ENCODE assay signal across 30 cellular contexts in genomic region chr4:8590546-8590880, GRCh38. TPM values are rescaled to one million over a fixed set of nuclear protein-coding genes. Genes with fewer than 3 reads are reported as not detected.
A peak's percentile ranks its signal among the peaks of the same experiment; 100 is the strongest.
DNase-seq lines count a peak whose midpoint lies in the region; ATAC-seq and TF ChIP-seq lines count a peak whose summit lies in the region.
"Had no signal": no experiment of that assay in that cellular context is flagged by ENCODE, and none has a peak within 500 bp of the region (broad histone marks: within the 10 kb centered on the region; RNA-seq: fewer than 3 reads in every experiment).

No MANE protein-coding gene starts in this region.

- H3K4me3 ChIP-seq in heart right ventricle: no peak overlapping the region
- H3K4me3 ChIP-seq in neuronal stem cell (ENCODE audit: low read length in 2 of 2): no peak overlapping the region
- no peak overlapping the region for H3K4me3 ChIP-seq in WERI-Rb-1 (ENCODE audit: low read depth, low read length)

- H2BK5ac ChIP-seq in neuronal stem cell (ENCODE audit: low read length): peak overlapping the region; percentile 11

- H3K4me1 Mint-ChIP-seq in glutamatergic neuron (ENCODE audit: low read depth, unreplicated experiment): peaks cover 16% of the 10 kb centered on the region
- peaks cover 9% of the 10 kb centered on the region for H3K4me1 Mint-ChIP-seq in stimulated activated effector memory CD8-positive, alpha-beta T cell treated with anti-CD3 and anti-CD28 coated beads, Interleukin-12 subunit alpha, Interleukin-12 subunit beta, amount 100 ng/mL, for 72 hours
- H3K4me1 Mint-ChIP-seq: CD14-positive monocyte; CD8-positive, alpha-beta memory T cell had no signal

- peaks cover 15 to 89% (median 82%) of the 10 kb centered on the region in 7 donors for H3K27me3 ChIP-seq in heart right ventricle
- peaks cover 0 to 65% (median 13%) of the 10 kb centered on the region in 3 experiments for H3K27me3 ChIP-seq in neuronal stem cell (ENCODE audit: control insufficient read depth in 3 of 3, insufficient read depth in 3 of 3, low read depth in 1 of 3, low read length in 3 of 3)
- H3K27me3 ChIP-seq in WERI-Rb-1 (ENCODE audit: insufficient read depth, low read depth, severe bottlenecking): peaks cover 25% of the 10 kb centered on the region

- WGBS in heart right ventricle, 2 donors: 77 to 83% methylated on average over 5 of the region's 5 CpGs
- WGBS in neuronal stem cell (ENCODE audit: extremely low coverage in 2 of 2, insufficient read length in 2 of 2, insufficient replicate concordance in 1 of 2), 2 donors: no CpG with 5 or more reads among the region's 5 CpGs

- no peaks in the 10 kb centered on the region for H3K79me1 ChIP-seq in neuronal stem cell (ENCODE audit: low read depth, low read length)

- H3K36me3 ChIP-seq in heart right ventricle: no peaks in the 10 kb centered on the region
- H3K36me3 ChIP-seq in neuronal stem cell (replicated peaks in 1 of 2; ENCODE audit: control insufficient read depth in 2 of 2, insufficient read depth in 2 of 2, low read length in 2 of 2): no peaks in the 10 kb centered on the region
- no peaks in the 10 kb centered on the region for H3K36me3 ChIP-seq in WERI-Rb-1
- H3K36me3 ChIP-seq: BE2C had no signal

- no peaks in the 10 kb centered on the region for H3K36me3 Mint-ChIP-seq in glutamatergic neuron (ENCODE audit: unreplicated experiment)
- no peaks in the 10 kb centered on the region for H3K36me3 Mint-ChIP-seq in stimulated activated effector memory CD8-positive, alpha-beta T cell treated with anti-CD3 and anti-CD28 coated beads, Interleukin-12 subunit alpha, Interleukin-12 subunit beta, amount 100 ng/mL, for 72 hours
- H3K36me3 Mint-ChIP-seq: CD14-positive monocyte; CD8-positive, alpha-beta memory T cell had no signal

- peak overlapping the region; percentile 59 for H2AK5ac ChIP-seq in neuronal stem cell (ENCODE audit: low read depth, low read length)

- H2BK120ac ChIP-seq in neuronal stem cell (ENCODE audit: low read depth, low read length): peak overlapping the region; percentile 82

- H4K8ac ChIP-seq in neuronal stem cell (ENCODE audit: low read depth, low read length): peak overlapping the region; percentile 52

- no peak overlapping the region for H3K9ac ChIP-seq in neuronal stem cell (ENCODE audit: low read depth, low read length, poor library complexity)
- H3K9ac ChIP-seq: SK-N-SH had no signal

- H3K4me1 ChIP-seq in heart right ventricle (peaks cover 0 to 12% (median 0%) of the 10 kb centered on the region in 9 donors), neuronal stem cell (ENCODE audit: control insufficient read depth in 2 of 2, insufficient read depth in 1 of 2, low read depth in 1 of 2, low read length in 2 of 2) (peaks cover 0 to 34% of the 10 kb centered on the region in 2 donors)
- H3K4me1 ChIP-seq: BE2C had no signal

- peak overlapping the region; percentile 79 for H3K14ac ChIP-seq in neuronal stem cell (ENCODE audit: low read length)

- H3K9me3 ChIP-seq in heart right ventricle (no peaks in the 10 kb centered on the region), neuronal stem cell (replicated peaks in 1 of 2; ENCODE audit: control insufficient read depth in 2 of 2, insufficient read depth in 1 of 2, low read depth in 1 of 2, low read length in 2 of 2) (peaks cover 0 to 2% of the 10 kb centered on the region in 2 donors), WERI-Rb-1 (ENCODE audit: severe bottlenecking) (no peaks in the 10 kb centered on the region)
- H3K9me3 ChIP-seq: BE2C, SK-N-SH had no signal

- H3K9me3 Mint-ChIP-seq in glutamatergic neuron (ENCODE audit: unreplicated experiment): peaks cover 3% of the 10 kb centered on the region
- no peaks in the 10 kb centered on the region for H3K9me3 Mint-ChIP-seq in stimulated activated effector memory CD8-positive, alpha-beta T cell treated with anti-CD3 and anti-CD28 coated beads, Interleukin-12 subunit alpha, Interleukin-12 subunit beta, amount 100 ng/mL, for 72 hours
- H3K9me3 Mint-ChIP-seq: CD8-positive, alpha-beta memory T cell had no signal

- H3K27ac Mint-ChIP-seq in glutamatergic neuron (ENCODE audit: unreplicated experiment): no peak overlapping the region
- H3K27ac Mint-ChIP-seq in stimulated activated effector memory CD8-positive, alpha-beta T cell treated with anti-CD3 and anti-CD28 coated beads, Interleukin-12 subunit alpha, Interleukin-12 subunit beta, amount 100 ng/mL, for 72 hours: no peak overlapping the region
- H3K27ac Mint-ChIP-seq: CD8-positive, alpha-beta memory T cell had no signal

- H3K4ac ChIP-seq in neuronal stem cell (ENCODE audit: low read length): no peak overlapping the region

- H3K23ac ChIP-seq in neuronal stem cell (ENCODE audit: low read depth, low read length, poor library complexity): peak overlapping the region; percentile 61

- no peak overlapping the region for H3K4me2 ChIP-seq in neuronal stem cell (ENCODE audit: insufficient read depth, low read length, poor library complexity, severe bottlenecking)
- H3K4me2 ChIP-seq: SK-N-SH had no signal

- H2BK15ac ChIP-seq in neuronal stem cell (ENCODE audit: low read length): peak overlapping the region; percentile 68

- no peak overlapping the region for H4K91ac ChIP-seq in neuronal stem cell (ENCODE audit: low read depth, low read length, poor library complexity)

- peaks cover 15% of the 10 kb centered on the region for H3K27me3 Mint-ChIP-seq in glutamatergic neuron (ENCODE audit: unreplicated experiment)

- peak overlapping the region; percentile 31 for H3K18ac ChIP-seq in neuronal stem cell (ENCODE audit: low read length)

- H3K27ac ChIP-seq in heart right ventricle (no peak overlapping the region), neuronal stem cell (replicated peaks; ENCODE audit: low read length) (no peak overlapping the region), WERI-Rb-1 (no peak overlapping the region)
- H3K27ac ChIP-seq: 22Rv1, RWPE1 had no signal

- DNase-seq in left cardiac atrium (peak; percentile 13), heart right ventricle (no peak), glutamatergic neuron (peak; percentile 12), neuronal stem cell (ENCODE audit: low spot score) (no peak), WERI-Rb-1 (no peak)
- no peak for DNase-seq in stimulated activated effector memory CD8-positive, alpha-beta T cell treated with anti-CD3 and anti-CD28 coated beads, Interleukin-12 subunit alpha, Interleukin-12 subunit beta, amount 100 ng/mL, for 72 hours (ENCODE audit: low spot score in 2 of 2)
- DNase-seq: ACHN; BE2C; CD8-positive, alpha-beta memory T cell; DMS 273 treated with DMSO at 0.1 percent for 48 hours; DMS79; GF-D8; KG1; MM.1S; NCI-H187; NCI-H2081 treated with DMSO at 0.1 percent for 48 hours; NCI-H2171; NCI-H226; NCI-H510A; NCI-H69; SIG-M5 had no signal

- TF ChIP-seq CTCF in heart right ventricle (IDR thresholded peaks at IDR 0.05) (no peak), glutamatergic neuron (IDR thresholded peaks at IDR 0.05; ENCODE audit: partially characterized antibody, unreplicated experiment) (no peak), WERI-Rb-1 (IDR thresholded peaks at IDR 0.05; ENCODE audit: low read depth, low read length) (no peak)

- intact Hi-C loops in left cardiac atrium (cut with DNase I): loop anchor here (5.0 to 10.0 kb wide), 2 partner anchors 123 to 346 kb away; no protein-coding TSS in a partner anchor
- intact Hi-C loops in heart right ventricle (cut with DNase I): loop anchor here in 9 of 10 donors (5.0 to 10.0 kb wide), 4 partner anchors 118 to 348 kb away; no protein-coding TSS in a partner anchor

- ATAC-seq in left cardiac atrium (no peak), heart right ventricle (no peak), HG02588 (IDR thresholded peaks at IDR 0.05; ENCODE audit: unreplicated experiment) (no peak), HG02610 (IDR thresholded peaks at IDR 0.05; ENCODE audit: unreplicated experiment) (no peak)
- no peak for ATAC-seq in stimulated activated effector memory CD8-positive, alpha-beta T cell treated with anti-CD3 and anti-CD28 coated beads, Interleukin-12 subunit alpha, Interleukin-12 subunit beta, amount 100 ng/mL, for 72 hours
- ATAC-seq: Panc1 had no signal

- H2AFZ ChIP-seq in neuronal stem cell (ENCODE audit: low read length): no peak overlapping the region

- H3K4me3 Mint-ChIP-seq in glutamatergic neuron (ENCODE audit: unreplicated experiment): no peak overlapping the region
- H3K4me3 Mint-ChIP-seq in stimulated activated effector memory CD8-positive, alpha-beta T cell treated with anti-CD3 and anti-CD28 coated beads, Interleukin-12 subunit alpha, Interleukin-12 subunit beta, amount 100 ng/mL, for 72 hours: no peak overlapping the region
- H3K4me3 Mint-ChIP-seq: CD8-positive, alpha-beta memory T cell had no signal

- peak overlapping the region; percentile 81 for H2BK12ac ChIP-seq in neuronal stem cell (ENCODE audit: low read length)

RNA-seq across cellular contexts. Expression of gene CPZ, which starts 2.1 kb away (rescaled TPM):
- total RNA-seq in left cardiac atrium: 1 to 10 TPM; 1.8 to 2.2 TPM
- total RNA-seq in heart right ventricle: under 1 TPM in 5 of 10 donors, not detected in 5; 0.12 to 0.85 (median 0.37) TPM
- under 1 TPM; 0.70 to 0.80 TPM for polyA plus RNA-seq in heart right ventricle
- total RNA-seq in glutamatergic neuron (ENCODE audit: unreplicated experiment): 0.27 TPM
- 6.7 TPM for polyA plus RNA-seq in neuronal stem cell (2013, experiment 1 of 2)
- polyA plus RNA-seq in neuronal stem cell (2013, experiment 2 of 2): 6.7 TPM
- total RNA-seq: CD8-positive, alpha-beta memory T cell; OCI-LY7 had no signal
- polyA plus RNA-seq: CD14-positive monocyte; CD8-positive, alpha-beta memory T cell; SK-N-SH had no signal

RNA-seq across cellular contexts. Expression of gene GPR78, which starts 10.3 kb away (rescaled TPM):
- total RNA-seq in left cardiac atrium: under 1 TPM in 1 of 2 donors, not detected in 1; 0.06 TPM
- under 1 TPM in 1 of 10 donors, not detected in 9; 0.12 TPM for total RNA-seq in heart right ventricle
- polyA plus RNA-seq in heart right ventricle: under 1 TPM in 1 of 2 donors, not detected in 1; 0.01 TPM
- 0.17 TPM for total RNA-seq in glutamatergic neuron (ENCODE audit: unreplicated experiment)
- 0.22 TPM for polyA plus RNA-seq in neuronal stem cell (2013, experiment 1 of 2)
- polyA plus RNA-seq in neuronal stem cell (2013, experiment 2 of 2): 0.15 TPM
- total RNA-seq: CD8-positive, alpha-beta memory T cell; H4; OCI-LY7 had no signal
- polyA plus RNA-seq: CD14-positive monocyte; CD8-positive, alpha-beta memory T cell; SK-N-SH had no signal

Comparison
In these comparisons a context has a peak if more than half of its experiments do, and no peak if none do; other contexts are left out.
1. DNase-seq: peak in left cardiac atrium (single experiment) and glutamatergic neuron (single experiment); none in heart right ventricle (0 of 2), neuronal stem cell (single experiment), WERI-Rb-1 (single experiment) and stimulated activated effector memory CD8-positive, alpha-beta T cell treated with anti-CD3 and anti-CD28 coated beads, Interleukin-12 subunit alpha, Interleukin-12 subunit beta, amount 100 ng/mL, for 72 hours (0 of 2).